In the genomic region with DNA sequence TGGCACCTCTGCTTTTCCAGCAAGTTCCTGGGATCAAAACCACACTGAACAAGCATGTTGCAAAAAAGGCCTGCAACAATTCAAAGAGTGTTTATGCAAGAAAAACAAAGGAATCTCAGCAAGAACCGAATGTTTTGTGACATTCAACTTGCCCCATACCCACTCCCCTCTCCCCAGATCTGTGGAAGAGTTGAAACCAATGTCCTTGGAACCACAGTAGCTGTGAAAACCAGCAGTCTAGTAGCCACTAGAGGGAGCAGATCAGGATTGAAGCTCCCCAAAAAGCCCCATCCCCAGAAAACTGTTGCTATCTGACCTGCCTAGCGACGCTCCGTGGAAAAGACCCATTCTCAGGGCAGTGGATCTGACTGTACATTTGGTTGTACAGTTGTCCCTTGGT, we compare ENCODE assay signal across 10 cellular contexts. TPM values are rescaled to one million over a fixed set of nuclear protein-coding genes. Genes with fewer than 3 reads are reported as not detected.
DNase-seq lines count a peak whose midpoint lies in the region; ATAC-seq and TF ChIP-seq lines count a peak whose summit lies in the region.
"Had no signal": no experiment of that assay in that cellular context is flagged by ENCODE, and none has a peak within 500 bp of the region (broad histone marks: within the 10 kb centered on the region; RNA-seq: fewer than 3 reads in every experiment).

No MANE protein-coding gene starts in this region.

- H3K9me3 ChIP-seq in heart right ventricle, result no peaks in the 10 kb centered on the region

- in situ Hi-C loops in SK-MEL-5 (cut with HindIII; ENCODE audit: low pct_unique_long_range_greater_than_20kb, low sequenced_read_pairs), result no loop called here

- peak in 7 of 9 donors; percentile 20 to 51 (median 34) for TF ChIP-seq CTCF in heart right ventricle (IDR thresholded peaks at IDR 0.05)

- H3K36me3 ChIP-seq in heart right ventricle, result peaks cover 0 to 23% (median 0%) of the 10 kb centered on the region in 9 donors

- intact Hi-C loops in heart right ventricle (cut with DNase I), result no loop called here
- intact Hi-C loops in Right ventricle myocardium inferior (cut with DNase I), result no loop called here

- no peaks in the 10 kb centered on the region for H3K27me3 ChIP-seq in heart right ventricle

- H3K27ac ChIP-seq in heart right ventricle, result no peak overlapping the region
- H3K27ac ChIP-seq: SK-N-MC had no signal

- DNase-seq in heart right ventricle (no peak), Right ventricle myocardium inferior (ENCODE audit: missing footprints) (no peak), SK-MEL-5 (ENCODE audit: low read depth, low spot score) (peak; percentile 50), hepatic stellate cell (ENCODE audit: low spot score) (peak; percentile 12), ureter (ENCODE audit: low spot score) (no peak), DMS153 treated with DMSO at 0.1 percent for 48 hours (lab: John Stamatoyannopoulos, UW; ENCODE audit: unreplicated experiment) (no peak)
- no peak for DNase-seq in stimulated activated naive CD4-positive, alpha-beta T cell treated with Interleukin-2 at 50 U/mL for 16 hours (lab: John Stamatoyannopoulos, UW)
- DNase-seq: activated naive CD4-positive, alpha-beta T cell treated with anti-CD3 and anti-CD28 coated beads, Interleukin-2, amount 10 ng/mL, durations not matched to agents 7 days and 5 days had no signal

- peaks cover 2 to 30% (median 23%) of the 10 kb centered on the region in 9 donors for H3K4me1 ChIP-seq in heart right ventricle

- 84 to 88% methylated on average over 4 of the region's 4 CpGs for WGBS in heart right ventricle, 2 donors

- H3K4me3 ChIP-seq in heart right ventricle, result no peak overlapping the region
- H3K4me3 ChIP-seq: SK-N-MC had no signal

- ATAC-seq in heart right ventricle (no peak), Right ventricle myocardium inferior (no peak), GM21529 (IDR thresholded peaks at IDR 0.05; ENCODE audit: unreplicated experiment) (no peak)

RNA-seq across cellular contexts. Expression of a gene that starts 27.1 kb away (rescaled TPM):
- total RNA-seq in heart right ventricle (10 to 100 TPM in 5 of 10 donors, 1 to 10 TPM in 5; 8.6 to 14.5 (median 10.4) TPM), Right ventricle myocardium inferior (12.1 TPM), ureter (72.3 TPM)
- 10 to 100 TPM; 13.5 to 14.3 TPM for polyA plus RNA-seq in heart right ventricle
- total RNA-seq in SK-MEL-5 (2014; rRNA removed; shearing (Covaris generic)), result 10.9 and 14.9 TPM in 2 replicates
- 22.1 and 26.8 TPM in 2 replicates for polyA plus RNA-seq in SK-MEL-5 (2015; cell fraction: cytosol; rRNA removed)
- 53.5 and 75.6 TPM in 2 replicates for polyA plus RNA-seq in SK-MEL-5 (2015; cell fraction: nucleus; rRNA removed)

Comparison
In these comparisons a context has a peak if more than half of its experiments do, and no peak if none do; other contexts are left out.
1. DNase-seq: peak in SK-MEL-5 (single experiment) and hepatic stellate cell (single experiment); none in heart right ventricle (0 of 2), Right ventricle myocardium inferior (single experiment), ureter (single experiment), stimulated activated naive CD4-positive, alpha-beta T cell treated with Interleukin-2 at 50 U/mL for 16 hours (single experiment) and DMS153 treated with DMSO at 0.1 percent for 48 hours (single experiment).